Comparison of ENCODE assay signal across 1 cellular context in the genomic region with DNA sequence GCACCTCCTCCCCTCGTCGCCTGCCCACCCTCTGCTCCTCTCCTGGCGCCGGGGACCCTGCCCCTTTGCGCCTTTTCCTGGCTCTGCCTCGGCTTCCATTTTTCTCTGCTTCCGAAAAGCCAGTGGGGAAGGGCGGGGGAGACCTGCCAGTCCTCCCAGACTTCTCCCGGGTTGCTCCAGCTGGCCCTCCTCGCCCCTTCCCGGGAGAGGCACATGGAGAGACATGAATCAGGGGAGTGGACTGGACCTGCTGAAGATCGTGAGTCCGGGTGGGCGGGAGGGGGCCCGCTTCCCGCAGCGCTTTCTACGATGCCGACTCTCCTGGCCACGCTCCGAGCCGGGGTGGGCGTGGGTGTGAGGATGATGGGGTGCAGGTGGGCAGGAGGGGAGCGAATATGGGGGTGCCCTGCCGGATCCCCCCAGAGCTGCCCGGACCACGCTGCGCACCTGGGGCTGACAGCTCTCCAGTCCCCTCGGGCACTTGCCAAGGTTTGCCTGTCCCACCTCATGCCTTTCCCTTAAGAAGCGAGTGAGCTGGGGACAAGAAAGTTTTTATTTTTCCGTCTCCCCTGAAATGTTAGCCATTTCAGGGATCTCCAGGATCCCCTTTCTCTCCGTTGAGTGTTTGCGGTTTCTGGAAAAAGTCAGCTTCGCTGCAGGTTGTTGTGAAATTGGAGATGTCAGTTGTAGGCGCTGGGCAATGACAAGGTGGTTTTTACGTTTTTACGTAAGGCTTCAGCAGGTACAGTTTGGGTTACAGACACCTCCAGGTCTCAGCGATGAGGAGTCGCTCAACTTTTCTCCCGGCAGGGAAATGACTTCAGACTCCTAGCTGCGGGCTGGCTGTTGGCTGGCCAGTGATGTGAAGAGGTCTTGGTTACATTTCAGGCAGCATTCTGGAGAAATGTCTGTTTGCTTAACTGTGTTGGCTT.
TF ChIP-seq lines count a peak whose summit lies in the region.

No MANE protein-coding gene starts in this region.

TF ChIP-seq in HEK293, 187 proteins besides CTCF, POLR2A, EP300 and RAD21 (continued from another document and continues in another):
- TF ChIP-seq ZBTB7A (tag by site-specific recombination; IDR thresholded peaks at IDR 0.05; ENCODE audit: low read depth) = no peak
- peak; percentile 31; the same call in 1 of the 2 replicates for TF ChIP-seq KLF9 (tag by site-specific recombination; IDR thresholded peaks at IDR 0.05; ENCODE audit: low read depth)
- no peak for TF ChIP-seq ZNF324 (tag by site-specific recombination; IDR thresholded peaks at IDR 0.05)
- TF ChIP-seq ZNF354C (tag by site-specific recombination; IDR thresholded peaks at IDR 0.05; ENCODE audit: borderline replicate concordance, low read depth) = no peak
- no peak for TF ChIP-seq ZNF544 (tag by site-specific recombination; IDR thresholded peaks at IDR 0.05)
- TF ChIP-seq, protein P1, sequence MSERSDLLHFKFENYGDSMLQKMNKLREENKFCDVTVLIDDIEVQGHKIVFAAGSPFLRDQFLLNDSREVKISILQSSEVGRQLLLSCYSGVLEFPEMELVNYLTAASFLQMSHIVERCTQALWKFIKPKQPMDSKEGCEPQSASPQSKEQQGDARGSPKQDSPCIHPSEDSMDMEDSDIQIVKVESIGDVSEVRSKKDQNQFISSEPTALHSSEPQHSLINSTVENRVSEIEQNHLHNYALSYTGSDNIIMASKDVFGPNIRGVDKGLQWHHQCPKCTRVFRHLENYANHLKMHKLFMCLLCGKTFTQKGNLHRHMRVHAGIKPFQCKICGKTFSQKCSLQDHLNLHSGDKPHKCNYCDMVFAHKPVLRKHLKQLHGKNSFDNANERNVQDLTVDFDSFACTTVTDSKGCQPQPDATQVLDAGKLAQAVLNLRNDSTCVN (tag by site-specific recombination; optimal IDR thresholded peaks at IDR 0.05) = no peak
- TF ChIP-seq ZBTB20 (tag by site-specific recombination; IDR thresholded peaks at IDR 0.05) = peak; percentile 74
- TF ChIP-seq, protein P2, sequence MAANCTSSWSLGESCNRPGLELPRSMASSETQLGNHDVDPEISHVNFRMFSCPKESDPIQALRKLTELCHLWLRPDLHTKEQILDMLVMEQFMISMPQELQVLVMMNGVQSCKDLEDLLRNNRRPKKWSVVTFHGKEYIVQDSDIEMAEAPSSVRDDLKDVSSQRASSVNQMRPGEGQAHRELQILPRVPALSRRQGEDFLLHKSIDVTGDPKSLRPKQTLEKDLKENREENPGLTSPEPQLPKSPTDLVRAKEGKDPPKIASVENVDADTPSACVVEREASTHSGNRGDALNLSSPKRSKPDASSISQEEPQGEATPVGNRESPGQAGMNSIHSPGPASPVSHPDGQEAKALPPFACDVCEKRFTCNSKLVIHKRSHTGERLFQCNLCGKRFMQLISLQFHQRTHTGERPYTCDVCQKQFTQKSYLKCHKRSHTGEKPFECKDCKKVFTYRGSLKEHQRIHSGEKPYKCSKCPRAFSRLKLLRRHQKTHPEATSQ (tag by site-specific recombination; IDR thresholded peaks at IDR 0.05) = no peak
- no peak for TF ChIP-seq EGR2 (tag by site-specific recombination; IDR thresholded peaks at IDR 0.05; ENCODE audit: low read depth)
- TF ChIP-seq ZNF670 (tag by site-specific recombination; IDR thresholded peaks at IDR 0.05; ENCODE audit: low read depth) = no peak
- peak; percentile 40; the same call in 1 of the 2 replicates for TF ChIP-seq GLIS2 (tag by site-specific recombination; IDR thresholded peaks at IDR 0.05)
- no peak for TF ChIP-seq SCRT1 (tag by site-specific recombination; IDR thresholded peaks at IDR 0.05; ENCODE audit: borderline replicate concordance)
- TF ChIP-seq ZNF776 (tag by site-specific recombination; IDR thresholded peaks at IDR 0.05; ENCODE audit: borderline replicate concordance) = no peak
- no peak for TF ChIP-seq ZNF843 (tag by site-specific recombination; IDR thresholded peaks at IDR 0.05)
- TF ChIP-seq, protein P3, sequence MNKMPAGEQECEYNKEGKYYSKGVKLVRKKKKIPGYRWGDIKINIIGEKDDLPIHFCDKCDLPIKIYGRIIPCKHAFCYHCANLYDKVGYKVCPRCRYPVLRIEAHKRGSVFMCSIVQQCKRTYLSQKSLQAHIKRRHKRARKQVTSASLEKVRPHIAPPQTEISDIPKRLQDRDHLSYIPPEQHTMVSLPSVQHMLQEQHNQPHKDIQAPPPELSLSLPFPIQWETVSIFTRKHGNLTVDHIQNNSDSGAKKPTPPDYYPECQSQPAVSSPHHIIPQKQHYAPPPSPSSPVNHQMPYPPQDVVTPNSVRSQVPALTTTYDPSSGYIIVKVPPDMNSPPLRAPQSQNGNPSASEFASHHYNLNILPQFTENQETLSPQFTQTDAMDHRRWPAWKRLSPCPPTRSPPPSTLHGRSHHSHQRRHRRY (tag by site-specific recombination; IDR thresholded peaks at IDR 0.05) = no peak
- TF ChIP-seq, protein P4, sequence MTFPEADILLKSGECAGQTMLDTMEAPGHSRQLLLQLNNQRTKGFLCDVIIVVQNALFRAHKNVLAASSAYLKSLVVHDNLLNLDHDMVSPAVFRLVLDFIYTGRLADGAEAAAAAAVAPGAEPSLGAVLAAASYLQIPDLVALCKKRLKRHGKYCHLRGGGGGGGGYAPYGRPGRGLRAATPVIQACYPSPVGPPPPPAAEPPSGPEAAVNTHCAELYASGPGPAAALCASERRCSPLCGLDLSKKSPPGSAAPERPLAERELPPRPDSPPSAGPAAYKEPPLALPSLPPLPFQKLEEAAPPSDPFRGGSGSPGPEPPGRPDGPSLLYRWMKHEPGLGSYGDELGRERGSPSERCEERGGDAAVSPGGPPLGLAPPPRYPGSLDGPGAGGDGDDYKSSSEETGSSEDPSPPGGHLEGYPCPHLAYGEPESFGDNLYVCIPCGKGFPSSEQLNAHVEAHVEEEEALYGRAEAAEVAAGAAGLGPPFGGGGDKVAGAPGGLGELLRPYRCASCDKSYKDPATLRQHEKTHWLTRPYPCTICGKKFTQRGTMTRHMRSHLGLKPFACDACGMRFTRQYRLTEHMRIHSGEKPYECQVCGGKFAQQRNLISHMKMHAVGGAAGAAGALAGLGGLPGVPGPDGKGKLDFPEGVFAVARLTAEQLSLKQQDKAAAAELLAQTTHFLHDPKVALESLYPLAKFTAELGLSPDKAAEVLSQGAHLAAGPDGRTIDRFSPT (tag by site-specific recombination; IDR thresholded peaks at IDR 0.05) = no peak
- TF ChIP-seq, protein P5, sequence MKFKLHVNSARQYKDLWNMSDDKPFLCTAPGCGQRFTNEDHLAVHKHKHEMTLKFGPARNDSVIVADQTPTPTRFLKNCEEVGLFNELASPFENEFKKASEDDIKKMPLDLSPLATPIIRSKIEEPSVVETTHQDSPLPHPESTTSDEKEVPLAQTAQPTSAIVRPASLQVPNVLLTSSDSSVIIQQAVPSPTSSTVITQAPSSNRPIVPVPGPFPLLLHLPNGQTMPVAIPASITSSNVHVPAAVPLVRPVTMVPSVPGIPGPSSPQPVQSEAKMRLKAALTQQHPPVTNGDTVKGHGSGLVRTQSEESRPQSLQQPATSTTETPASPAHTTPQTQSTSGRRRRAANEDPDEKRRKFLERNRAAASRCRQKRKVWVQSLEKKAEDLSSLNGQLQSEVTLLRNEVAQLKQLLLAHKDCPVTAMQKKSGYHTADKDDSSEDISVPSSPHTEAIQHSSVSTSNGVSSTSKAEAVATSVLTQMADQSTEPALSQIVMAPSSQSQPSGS (tag by site-specific recombination; IDR thresholded peaks at IDR 0.05; ENCODE audit: low read depth) = no peak
- TF ChIP-seq SP3 (tag by site-specific recombination; IDR thresholded peaks at IDR 0.05) = peak; percentile 19; the same call in 1 of the 2 replicates
- no peak for TF ChIP-seq ZNF626 (tag by site-specific recombination; IDR thresholded peaks at IDR 0.05)
- no peak for TF ChIP-seq ZNF16 (tag by site-specific recombination; IDR thresholded peaks at IDR 0.05; ENCODE audit: low read depth)
- no peak for TF ChIP-seq ZNF133 (tag by site-specific recombination; IDR thresholded peaks at IDR 0.05)
- TF ChIP-seq ZNF266 (tag by site-specific recombination; IDR thresholded peaks at IDR 0.05; ENCODE audit: low read depth) = no peak
- TF ChIP-seq SETDB1 (IDR thresholded peaks at IDR 0.05; ENCODE audit: insufficient read length, low read length) = no peak
- TF ChIP-seq ZNF221 (tag by site-specific recombination; IDR thresholded peaks at IDR 0.05; ENCODE audit: borderline replicate concordance) = no peak
- peak; percentile 68; the same call in 1 of the 2 replicates for TF ChIP-seq ZNF341 (tag by site-specific recombination; IDR thresholded peaks at IDR 0.05; ENCODE audit: low read depth)
- TF ChIP-seq ZNF121 (tag by site-specific recombination; IDR thresholded peaks at IDR 0.05) = no peak
- no peak for TF ChIP-seq ZSCAN23 (tag by site-specific recombination; IDR thresholded peaks at IDR 0.05)
- no peak for TF ChIP-seq ZNF184 (tag by site-specific recombination; IDR thresholded peaks at IDR 0.05)
- 0 out of 2 replicates have a peak, but pooled peaks have one; percentile 18 for TF ChIP-seq ZNF394 (tag by site-specific recombination; IDR thresholded peaks at IDR 0.05; ENCODE audit: borderline replicate concordance)
- TF ChIP-seq ZNF202 (tag by site-specific recombination; IDR thresholded peaks at IDR 0.05; ENCODE audit: borderline replicate concordance) = no peak
- no peak for TF ChIP-seq ZNF10 (tag by site-specific recombination; IDR thresholded peaks at IDR 0.05)
- no peak for TF ChIP-seq MEIS1 (CRISPR knock-in tag; IDR thresholded peaks at IDR 0.05; ENCODE audit: borderline replicate concordance)
- TF ChIP-seq ZNF391 (tag by site-specific recombination; IDR thresholded peaks at IDR 0.05; ENCODE audit: borderline replicate concordance, low read depth) = no peak
- no peak for TF ChIP-seq ZNF19 (tag by site-specific recombination; IDR thresholded peaks at IDR 0.05; ENCODE audit: low read depth)
- TF ChIP-seq ZNF239 (tag by site-specific recombination; IDR thresholded peaks at IDR 0.05) = no peak
- no peak for TF ChIP-seq ZNF248 (tag by site-specific recombination; IDR thresholded peaks at IDR 0.05)
- no peak for TF ChIP-seq ZFP41 (tag by site-specific recombination; IDR thresholded peaks at IDR 0.05; ENCODE audit: borderline replicate concordance)
- TF ChIP-seq, protein P6, sequence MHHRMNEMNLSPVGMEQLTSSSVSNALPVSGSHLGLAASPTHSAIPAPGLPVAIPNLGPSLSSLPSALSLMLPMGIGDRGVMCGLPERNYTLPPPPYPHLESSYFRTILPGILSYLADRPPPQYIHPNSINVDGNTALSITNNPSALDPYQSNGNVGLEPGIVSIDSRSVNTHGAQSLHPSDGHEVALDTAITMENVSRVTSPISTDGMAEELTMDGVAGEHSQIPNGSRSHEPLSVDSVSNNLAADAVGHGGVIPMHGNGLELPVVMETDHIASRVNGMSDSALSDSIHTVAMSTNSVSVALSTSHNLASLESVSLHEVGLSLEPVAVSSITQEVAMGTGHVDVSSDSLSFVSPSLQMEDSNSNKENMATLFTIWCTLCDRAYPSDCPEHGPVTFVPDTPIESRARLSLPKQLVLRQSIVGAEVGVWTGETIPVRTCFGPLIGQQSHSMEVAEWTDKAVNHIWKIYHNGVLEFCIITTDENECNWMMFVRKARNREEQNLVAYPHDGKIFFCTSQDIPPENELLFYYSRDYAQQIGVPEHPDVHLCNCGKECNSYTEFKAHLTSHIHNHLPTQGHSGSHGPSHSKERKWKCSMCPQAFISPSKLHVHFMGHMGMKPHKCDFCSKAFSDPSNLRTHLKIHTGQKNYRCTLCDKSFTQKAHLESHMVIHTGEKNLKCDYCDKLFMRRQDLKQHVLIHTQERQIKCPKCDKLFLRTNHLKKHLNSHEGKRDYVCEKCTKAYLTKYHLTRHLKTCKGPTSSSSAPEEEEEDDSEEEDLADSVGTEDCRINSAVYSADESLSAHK (tag by site-specific recombination; IDR thresholded peaks at IDR 0.05) = no peak
- TF ChIP-seq ZNF112 (tag by site-specific recombination; IDR thresholded peaks at IDR 0.05) = no peak
- TF ChIP-seq, protein P7, sequence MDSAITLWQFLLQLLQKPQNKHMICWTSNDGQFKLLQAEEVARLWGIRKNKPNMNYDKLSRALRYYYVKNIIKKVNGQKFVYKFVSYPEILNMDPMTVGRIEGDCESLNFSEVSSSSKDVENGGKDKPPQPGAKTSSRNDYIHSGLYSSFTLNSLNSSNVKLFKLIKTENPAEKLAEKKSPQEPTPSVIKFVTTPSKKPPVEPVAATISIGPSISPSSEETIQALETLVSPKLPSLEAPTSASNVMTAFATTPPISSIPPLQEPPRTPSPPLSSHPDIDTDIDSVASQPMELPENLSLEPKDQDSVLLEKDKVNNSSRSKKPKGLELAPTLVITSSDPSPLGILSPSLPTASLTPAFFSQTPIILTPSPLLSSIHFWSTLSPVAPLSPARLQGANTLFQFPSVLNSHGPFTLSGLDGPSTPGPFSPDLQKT (IDR thresholded peaks at IDR 0.05; ENCODE audit: borderline replicate concordance, low read depth, low read length) = no peak
- TF ChIP-seq KLF10 (tag by site-specific recombination; IDR thresholded peaks at IDR 0.05) = no peak
- TF ChIP-seq, protein P8, sequence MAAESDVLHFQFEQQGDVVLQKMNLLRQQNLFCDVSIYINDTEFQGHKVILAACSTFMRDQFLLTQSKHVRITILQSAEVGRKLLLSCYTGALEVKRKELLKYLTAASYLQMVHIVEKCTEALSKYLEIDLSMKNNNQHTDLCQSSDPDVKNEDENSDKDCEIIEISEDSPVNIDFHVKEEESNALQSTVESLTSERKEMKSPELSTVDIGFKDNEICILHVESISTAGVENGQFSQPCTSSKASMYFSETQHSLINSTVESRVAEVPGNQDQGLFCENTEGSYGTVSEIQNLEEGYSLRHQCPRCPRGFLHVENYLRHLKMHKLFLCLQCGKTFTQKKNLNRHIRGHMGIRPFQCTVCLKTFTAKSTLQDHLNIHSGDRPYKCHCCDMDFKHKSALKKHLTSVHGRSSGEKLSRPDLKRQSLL (tag by site-specific recombination; IDR thresholded peaks at IDR 0.05) = no peak
- TF ChIP-seq ZNF433 (tag by site-specific recombination; IDR thresholded peaks at IDR 0.05; ENCODE audit: low read depth) = no peak
- no peak for TF ChIP-seq ZNF560 (tag by site-specific recombination; IDR thresholded peaks at IDR 0.05; ENCODE audit: borderline replicate concordance)
- TF ChIP-seq, protein P9, sequence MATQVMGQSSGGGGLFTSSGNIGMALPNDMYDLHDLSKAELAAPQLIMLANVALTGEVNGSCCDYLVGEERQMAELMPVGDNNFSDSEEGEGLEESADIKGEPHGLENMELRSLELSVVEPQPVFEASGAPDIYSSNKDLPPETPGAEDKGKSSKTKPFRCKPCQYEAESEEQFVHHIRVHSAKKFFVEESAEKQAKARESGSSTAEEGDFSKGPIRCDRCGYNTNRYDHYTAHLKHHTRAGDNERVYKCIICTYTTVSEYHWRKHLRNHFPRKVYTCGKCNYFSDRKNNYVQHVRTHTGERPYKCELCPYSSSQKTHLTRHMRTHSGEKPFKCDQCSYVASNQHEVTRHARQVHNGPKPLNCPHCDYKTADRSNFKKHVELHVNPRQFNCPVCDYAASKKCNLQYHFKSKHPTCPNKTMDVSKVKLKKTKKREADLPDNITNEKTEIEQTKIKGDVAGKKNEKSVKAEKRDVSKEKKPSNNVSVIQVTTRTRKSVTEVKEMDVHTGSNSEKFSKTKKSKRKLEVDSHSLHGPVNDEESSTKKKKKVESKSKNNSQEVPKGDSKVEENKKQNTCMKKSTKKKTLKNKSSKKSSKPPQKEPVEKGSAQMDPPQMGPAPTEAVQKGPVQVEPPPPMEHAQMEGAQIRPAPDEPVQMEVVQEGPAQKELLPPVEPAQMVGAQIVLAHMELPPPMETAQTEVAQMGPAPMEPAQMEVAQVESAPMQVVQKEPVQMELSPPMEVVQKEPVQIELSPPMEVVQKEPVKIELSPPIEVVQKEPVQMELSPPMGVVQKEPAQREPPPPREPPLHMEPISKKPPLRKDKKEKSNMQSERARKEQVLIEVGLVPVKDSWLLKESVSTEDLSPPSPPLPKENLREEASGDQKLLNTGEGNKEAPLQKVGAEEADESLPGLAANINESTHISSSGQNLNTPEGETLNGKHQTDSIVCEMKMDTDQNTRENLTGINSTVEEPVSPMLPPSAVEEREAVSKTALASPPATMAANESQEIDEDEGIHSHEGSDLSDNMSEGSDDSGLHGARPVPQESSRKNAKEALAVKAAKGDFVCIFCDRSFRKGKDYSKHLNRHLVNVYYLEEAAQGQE (tag by site-specific recombination; IDR thresholded peaks at IDR 0.05) = no peak
